In genomic region chr6:111632468-111633247, GRCh38 we compare ENCODE assay signal across 14 cellular contexts. TPM values are rescaled to one million over a fixed set of nuclear protein-coding genes. Genes with fewer than 3 reads are reported as not detected.
DNase-seq lines count a peak whose midpoint lies in the region; ATAC-seq and TF ChIP-seq lines count a peak whose summit lies in the region.
"Had no signal": no experiment of that assay in that cellular context is flagged by ENCODE, and none has a peak within 500 bp of the region (broad histone marks: within the 10 kb centered on the region; RNA-seq: fewer than 3 reads in every experiment).

No MANE protein-coding gene starts in this region.

- TF ChIP-seq POLR2A in Peyer's patch (IDR thresholded peaks at IDR 0.05) (no peak), transverse colon (IDR thresholded peaks at IDR 0.05) (no peak)

- no peak overlapping the region for H3K4me3 Mint-ChIP-seq in GM23338

- in situ Hi-C loops in transverse colon (cut with MboI; ENCODE audit: low pct_ligation_motif_present in 1 of 4, low pct_unique_long_range_greater_than_20kb in 1 of 4, low sequenced_read_pairs in 3 of 4), result loop anchor here (25.0 kb wide), 3 partner anchors 245 to 370 kb away; a partner anchor contains a TSS

- H3K9me3 ChIP-seq in Peyer's patch (no peaks in the 10 kb centered on the region), mucosa of descending colon (no peaks in the 10 kb centered on the region), transverse colon (no peaks in the 10 kb centered on the region)

- no peak for TF ChIP-seq EP300 in transverse colon (IDR thresholded peaks at IDR 0.05; ENCODE audit: low read depth)

- no peak for TF ChIP-seq CTCF in GM23338 (conservative IDR thresholded peaks at IDR 0.05; ENCODE audit: low read depth in 2 of 2)
- no peak for TF ChIP-seq CTCF in Peyer's patch (IDR thresholded peaks at IDR 0.05)
- no peak for TF ChIP-seq CTCF in mucosa of descending colon (IDR thresholded peaks at IDR 0.05)
- peak in 1 of 5 experiments; percentile 9 for TF ChIP-seq CTCF in transverse colon (IDR thresholded peaks at IDR 0.05)

- no peaks in the 10 kb centered on the region for H3K36me3 ChIP-seq in GM23338 (ENCODE audit: insufficient read depth)
- no peaks in the 10 kb centered on the region for H3K36me3 ChIP-seq in Peyer's patch
- H3K36me3 ChIP-seq in mucosa of descending colon (ENCODE audit: low read depth), result no peaks in the 10 kb centered on the region
- no peaks in the 10 kb centered on the region for H3K36me3 ChIP-seq in transverse colon
- H3K36me3 ChIP-seq: BLaER1 treated with 17β-estradiol and CSF1 and Interleukin-3, amounts not matched to agents 10 nM and 100 nM; HAP-1 had no signal

- H2AFZ ChIP-seq in GM23338, result peak overlapping the region; percentile 4; the same call in 1 of the 2 replicates

- no peaks in the 10 kb centered on the region for H3K9me3 Mint-ChIP-seq in GM23338

- H3K27me3 Mint-ChIP-seq in GM23338 (ENCODE audit: insufficient read depth, low read depth, poor library complexity), result peaks cover 8% of the 10 kb centered on the region

- intact Hi-C loops in mucosa of descending colon (cut with DNase I, micrococcal nuclease), result no loop called here
- intact Hi-C loops in transverse colon (cut with DNase I; ENCODE audit: low total_unique reads), result no loop called here

- DNase-seq in GM23338 (ENCODE audit: low spot score) (no peak), Peyer's patch (peak in 1 of 3 donors; percentile 39), mucosa of descending colon (no peak), transverse colon (no peak), mesenteric fat pad (ENCODE audit: low spot score) (no peak), medulla oblongata (ENCODE audit: extremely low spot score) (no peak)
- DNase-seq in activated CD4-positive, alpha-beta T cell treated with anti-CD3 and anti-CD28 coated beads, Interleukin-2, amount 50 U/mL, for 48 hours, result no peak
- DNase-seq: NCI-H1092; NCI-H2227 treated with DMSO at 0.1 percent for 48 hours; NCI-H526; NK-92 treated with Interleukin-12 subunit alpha and Interleukin-12 subunit beta, amount 100 ng/mL, for 24 hours; OCI-M1 had no signal

- H3K4me1 Mint-ChIP-seq in GM23338, result peaks cover 21% of the 10 kb centered on the region

- H3K27ac ChIP-seq in GM23338 (ENCODE audit: low read depth) (no peak overlapping the region), Peyer's patch (peak overlapping the region in 3 of 4 donors; percentile 0 to 80 (median 61)), transverse colon (peak overlapping the region; percentile 56 to 72 (median 64))
- H3K27ac ChIP-seq: BLaER1 treated with 17β-estradiol and CSF1 and Interleukin-3, amounts not matched to agents 10 nM and 100 nM had no signal

- no peak overlapping the region for H3K27ac Mint-ChIP-seq in GM23338

- no peaks in the 10 kb centered on the region for H3K9me2 ChIP-seq in GM23338 (ENCODE audit: insufficient read depth)

- H3K4me1 ChIP-seq in GM23338 (ENCODE audit: insufficient read depth) (peaks cover 13% of the 10 kb centered on the region; the same call in 1 of the 2 replicates), Peyer's patch (peaks cover 0 to 19% (median 0%) of the 10 kb centered on the region in 4 donors), mucosa of descending colon (ENCODE audit: low read depth) (peaks cover 14% of the 10 kb centered on the region), transverse colon (peaks cover 0 to 23% (median 17%) of the 10 kb centered on the region in 4 donors)

- H3K36me3 Mint-ChIP-seq in GM23338 (ENCODE audit: low read depth), result no peaks in the 10 kb centered on the region

- ATAC-seq in GM23338 (peak; percentile 18), mucosa of descending colon (peak; percentile 36)

- 77% methylated on average over 4 of the region's 4 CpGs for WGBS in transverse colon (ENCODE audit: low coverage in 1 of 2), 2 donors

- no peaks in the 10 kb centered on the region for H4K20me1 ChIP-seq in GM23338 (replicated peaks; ENCODE audit: insufficient read depth)
- H4K20me1 ChIP-seq: BLaER1 treated with 17β-estradiol and CSF1 and Interleukin-3, amounts not matched to agents 10 nM and 100 nM had no signal

- no peaks in the 10 kb centered on the region for H3F3A ChIP-seq in GM23338 (replicated peaks; ENCODE audit: low read depth)

- H3K4me3 ChIP-seq in GM23338 (no peak overlapping the region), Peyer's patch (no peak overlapping the region), mucosa of descending colon (no peak overlapping the region), transverse colon (no peak overlapping the region)
- H3K4me3 ChIP-seq: BLaER1 treated with 17β-estradiol and CSF1 and Interleukin-3, amounts not matched to agents 10 nM and 100 nM; HAP-1 had no signal

- H3K27me3 ChIP-seq in GM23338 (ENCODE audit: insufficient read depth) (no peaks in the 10 kb centered on the region), Peyer's patch (no peaks in the 10 kb centered on the region), transverse colon (no peaks in the 10 kb centered on the region)
- H3K27me3 ChIP-seq: BLaER1 treated with 17β-estradiol and CSF1 and Interleukin-3, amounts not matched to agents 10 nM and 100 nM had no signal

- H3K4me2 ChIP-seq in GM23338, result no peak overlapping the region

- no peaks in the 10 kb centered on the region for H3K79me2 ChIP-seq in GM23338 (replicated peaks; ENCODE audit: insufficient read depth)

TF ChIP-seq in GM23338, 12 proteins besides CTCF, POLR2A, EP300 and RAD21 (continues in another document):
- TF ChIP-seq ETS1 (IDR thresholded peaks at IDR 0.05) (no peak), ZNF331 (CRISPR knock-in tag; IDR thresholded peaks at IDR 0.05; ENCODE audit: low read depth) (no peak), POLR2AphosphoS5 (IDR thresholded peaks at IDR 0.05; ENCODE audit: low read depth) (no peak), REST (IDR thresholded peaks at IDR 0.05; ENCODE audit: unreplicated experiment) (no peak), EZH2phosphoT487 (IDR thresholded peaks at IDR 0.05; ENCODE audit: unreplicated experiment) (no peak), STAT1 (IDR thresholded peaks at IDR 0.05; ENCODE audit: unreplicated experiment) (no peak)

RNA-seq across cellular contexts. Expression of gene TRAF3IP2, which starts 27.0 kb away (rescaled TPM):
- total RNA-seq in GM23338 (2014; rRNA removed; shearing (Covaris generic)), result 29.5 and 34.0 TPM in 2 replicates
- 22.2 and 23.8 TPM in 2 replicates for polyA plus RNA-seq in GM23338 (2016; fragmentation: Nextera tagmentation; extraction: Ambion mirVana)
- total RNA-seq in Peyer's patch, result 10 to 100 TPM; 34.3 to 61.1 (median 39.1) TPM
- 10 to 100 TPM; 33.6 to 69.5 (median 67.2) TPM for total RNA-seq in mucosa of descending colon
- 10 to 100 TPM; 33.0 to 57.8 (median 54.5) TPM for total RNA-seq in transverse colon
- total RNA-seq in mesenteric fat pad, result 29.9 TPM
